ENCODE assay signal across 10 cellular contexts in genomic region chr17:82242977-82243647, GRCh38. TPM values are rescaled to one million over a fixed set of nuclear protein-coding genes. Genes with fewer than 3 reads are reported as not detected.
DNase-seq lines count a peak whose midpoint lies in the region; ATAC-seq and TF ChIP-seq lines count a peak whose summit lies in the region.
"Had no signal": no experiment of that assay in that cellular context is flagged by ENCODE, and none has a peak within 500 bp of the region (broad histone marks: within the 10 kb centered on the region; RNA-seq: fewer than 3 reads in every experiment).

No MANE protein-coding gene starts in this region.

- H3K27me3 ChIP-seq in CD4-positive, alpha-beta memory T cell (ENCODE audit: insufficient read depth, low read length): no peaks in the 10 kb centered on the region
- H3K27me3 ChIP-seq in WERI-Rb-1 (ENCODE audit: insufficient read depth, low read depth, severe bottlenecking): no peaks in the 10 kb centered on the region
- H3K27me3 ChIP-seq: SJSA1 had no signal

- H3K36me3 ChIP-seq in CD4-positive, alpha-beta memory T cell (ENCODE audit: insufficient read depth, low read length): peaks cover 60% of the 10 kb centered on the region
- peaks cover 86% of the 10 kb centered on the region for H3K36me3 ChIP-seq in WERI-Rb-1

- no peak for TF ChIP-seq CTCF in WERI-Rb-1 (IDR thresholded peaks at IDR 0.05; ENCODE audit: low read depth, low read length)

- H3K27ac Mint-ChIP-seq in CD4-positive, alpha-beta memory T cell: peak overlapping the region in 4 of 7 donors; percentile 53 to 88 (median 58)

- H3K36me3 Mint-ChIP-seq in CD4-positive, alpha-beta memory T cell: peaks cover 34 to 65% of the 10 kb centered on the region in 2 donors

- no peaks in the 10 kb centered on the region for H3K9me3 ChIP-seq in CD4-positive, alpha-beta memory T cell (ENCODE audit: control insufficient read depth in 1 of 2, low read length in 2 of 2)
- no peaks in the 10 kb centered on the region for H3K9me3 ChIP-seq in WERI-Rb-1 (ENCODE audit: severe bottlenecking)
- H3K9me3 ChIP-seq: SJSA1 had no signal

- H3K4me1 Mint-ChIP-seq in CD4-positive, alpha-beta memory T cell: peaks cover 24 to 93% (median 48%) of the 10 kb centered on the region in 4 donors

- intact Hi-C loops in CD4-positive, alpha-beta memory T cell (cut with micrococcal nuclease): no loop called here

- H3K4me1 ChIP-seq in CD4-positive, alpha-beta memory T cell (ENCODE audit: insufficient read depth, low read length): peaks cover 52% of the 10 kb centered on the region

- peaks cover 0 to 4% (median 0%) of the 10 kb centered on the region in 8 donors for H3K9me3 Mint-ChIP-seq in CD4-positive, alpha-beta memory T cell

- POLR2A ChIA-PET in CD4-positive, alpha-beta memory T cell (lab: Charles Lee; ENCODE audit: partially characterized antibody): interaction anchor here (1.0 to 6.3 kb wide), 7 partner anchors 13 to 213 kb away, joined by 3 to 56 read pairs (median 3); partner anchors contain the start of genes CD7 and SLC16A3

- no peaks in the 10 kb centered on the region for H3K27me3 Mint-ChIP-seq in CD4-positive, alpha-beta memory T cell

- CTCF ChIA-PET in CD4-positive, alpha-beta memory T cell (lab: Charles Lee; ENCODE audit: partially characterized antibody): interaction anchor here (0.7 to 3.0 kb wide), 2 partner anchors 37 to 78 kb away, joined by 3 to 11 read pairs; no protein-coding TSS in a partner anchor

- no peak overlapping the region for H3K27ac ChIP-seq in CD4-positive, alpha-beta memory T cell (ENCODE audit: low read depth, low read length)
- no peak overlapping the region for H3K27ac ChIP-seq in WERI-Rb-1
- H3K27ac ChIP-seq: SJSA1 had no signal

- DNase-seq in CD4-positive, alpha-beta memory T cell: no peak
- peak; percentile 85 for DNase-seq in fibroblast of peridontal ligament (ENCODE audit: extremely low read depth)
- peak; percentile 81 for DNase-seq in pons (ENCODE audit: low spot score)
- DNase-seq in WERI-Rb-1: no peak
- no peak for DNase-seq in mesenteric fat pad (ENCODE audit: low spot score)
- DNase-seq in activated T-cell treated with anti-CD3 and anti-CD28 coated beads, Interleukin-2, amount 50 U/mL, for 48 hours: no peak
- DNase-seq: islet precursor cell had no signal

- peak; percentile 1 for ATAC-seq in SK-N-SH treated with all-trans-retinoic acid at 6 μM for 48 hours
- ATAC-seq in GM18873 (IDR thresholded peaks at IDR 0.05; ENCODE audit: low FRiP score, unreplicated experiment): no peak

- H3K4me3 Mint-ChIP-seq in CD4-positive, alpha-beta memory T cell: no peak overlapping the region

- H3K4me3 ChIP-seq in CD4-positive, alpha-beta memory T cell (ENCODE audit: low read length in 2 of 2): no peak overlapping the region
- no peak overlapping the region for H3K4me3 ChIP-seq in WERI-Rb-1 (ENCODE audit: low read depth, low read length)
- H3K4me3 ChIP-seq: SJSA1 had no signal

TF ChIP-seq in SK-N-SH treated with all-trans-retinoic acid at 6 μM for 48 hours, 23 proteins besides CTCF, POLR2A, EP300 and RAD21:
- TF ChIP-seq OSR1 (CRISPR knock-in tag; IDR thresholded peaks at IDR 0.05) (0 out of 2 replicates have a peak, but pooled peaks have one; percentile 25), PATZ1 (CRISPR knock-in tag; IDR thresholded peaks at IDR 0.05; ENCODE audit: borderline replicate concordance) (0 out of 2 replicates have a peak, but pooled peaks have one; percentile 11), ZFP30 (CRISPR knock-in tag; IDR thresholded peaks at IDR 0.05) (no peak)
TF ChIP-seq in SK-N-SH treated with all-trans-retinoic acid at 6 μM for 48 hours: peak in this region for 2.

RNA-seq across cellular contexts. Expression of gene SLC16A3, which starts 14.3 kb away (rescaled TPM):
- total RNA-seq in CD4-positive, alpha-beta memory T cell: 10 to 100 TPM; 30.3 to 31.4 TPM
- polyA plus RNA-seq in CD4-positive, alpha-beta memory T cell: 1 to 10 TPM; 1.4 to 5.6 TPM
- 65.0 TPM for total RNA-seq in mesenteric fat pad

RNA-seq across cellular contexts. Expression of gene CSNK1D, which starts 30.4 kb away (rescaled TPM):
- total RNA-seq in CD4-positive, alpha-beta memory T cell: 100 to 1,000 TPM; 182 TPM
- 10 to 100 TPM; 31.6 to 77.2 TPM for polyA plus RNA-seq in CD4-positive, alpha-beta memory T cell
- 171 TPM for total RNA-seq in mesenteric fat pad

RNA-seq across cellular contexts. Expression of gene CCDC57, which starts 30.5 kb away (rescaled TPM):
- 10 to 100 TPM; 80.5 to 88.7 TPM for total RNA-seq in CD4-positive, alpha-beta memory T cell
- 10 to 100 TPM; 41.6 to 43.6 TPM for polyA plus RNA-seq in CD4-positive, alpha-beta memory T cell
- 24.7 TPM for total RNA-seq in mesenteric fat pad

Comparison
In these comparisons a context has a peak if more than half of its experiments do, and no peak if none do; other contexts are left out.
1. DNase-seq: peak in fibroblast of peridontal ligament (single experiment) and pons (single experiment); none in CD4-positive, alpha-beta memory T cell (0 of 5), WERI-Rb-1 (single experiment), mesenteric fat pad (single experiment) and activated T-cell treated with anti-CD3 and anti-CD28 coated beads, Interleukin-2, amount 50 U/mL, for 48 hours (0 of 2).